In the genomic region with DNA sequence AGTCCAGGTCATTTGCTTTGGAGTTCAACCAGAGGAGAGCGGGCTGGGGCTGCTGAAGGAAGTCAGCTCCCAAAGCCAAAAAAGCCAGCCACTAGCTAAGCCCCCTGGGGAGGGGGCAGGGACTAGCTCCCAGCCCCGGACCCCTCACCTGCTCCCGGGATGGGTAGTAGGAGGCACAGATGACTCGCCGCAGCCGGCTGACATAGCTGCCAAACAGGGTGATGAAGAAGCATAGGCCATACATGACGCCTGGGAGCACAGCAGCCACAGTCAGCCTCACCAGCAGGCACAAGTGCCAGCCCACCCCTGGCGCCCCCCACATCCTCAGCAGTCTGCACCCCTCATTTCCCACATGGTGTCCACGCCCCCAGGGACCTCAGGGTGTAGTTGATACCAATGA, we compare ENCODE assay signal across 21 cellular contexts. TPM values are rescaled to one million over a fixed set of nuclear protein-coding genes. Genes with fewer than 3 reads are reported as not detected.
"Had no signal": no experiment of that assay in that cellular context is flagged by ENCODE, and none has a peak within 500 bp of the region (broad histone marks: within the 10 kb centered on the region; RNA-seq: fewer than 3 reads in every experiment).

No MANE protein-coding gene starts in this region.

- H3K36me3 ChIP-seq: gastroesophageal sphincter, heart right ventricle, neural progenitor cell, ovary, suprapubic skin, WERI-Rb-1 had no signal

- H3K4me3 ChIP-seq: gastroesophageal sphincter, heart right ventricle, neural progenitor cell, ovary, suprapubic skin had no signal

- H3K9me3 Mint-ChIP-seq: activated naive CD8-positive, alpha-beta T cell treated with anti-CD3 and anti-CD28 coated beads, Interleukin-2, amount 50 U/mL, for 24 hours; activated T-helper 17 cell treated with anti-CD3 and anti-CD28 coated beads, Interleukin-2, amount 50 U/mL, for 72 hours; naive B cell; neural progenitor cell; stimulated activated naive CD8-positive, alpha-beta T cell treated with anti-CD3 and anti-CD28 coated beads, Interleukin-15, Interleukin-2, amounts not matched to agents 100 ng/mL and 50 ng/mL, for 24 hours; type B pancreatic cell had no signal

- H3K4me3 Mint-ChIP-seq: activated naive CD8-positive, alpha-beta T cell treated with anti-CD3 and anti-CD28 coated beads, Interleukin-2, amount 50 U/mL, for 24 hours; activated T-helper 17 cell treated with anti-CD3 and anti-CD28 coated beads, Interleukin-2, amount 50 U/mL, for 72 hours; naive B cell; neural progenitor cell; stimulated activated naive CD8-positive, alpha-beta T cell treated with anti-CD3 and anti-CD28 coated beads, Interleukin-15, Interleukin-2, amounts not matched to agents 100 ng/mL and 50 ng/mL, for 24 hours; T-helper 17 cell; type B pancreatic cell had no signal

- DNase-seq: activated CD4-positive, alpha-beta T cell treated with anti-CD3 and anti-CD28 coated beads, Interleukin-2, amount 50 U/mL, for 48 hours; activated naive CD4-positive, alpha-beta T cell treated with Interleukin-2 at 50 U/mL for 16 hours; activated naive CD8-positive, alpha-beta T cell treated with anti-CD3 and anti-CD28 coated beads, Interleukin-2, amount 50 U/mL, for 24 hours; aorta; cerebellar nuclear complex; effector memory CD4-positive, alpha-beta T cell; heart right ventricle; mammary epithelial cell; naive B cell; ovary; T-helper 17 cell; WERI-Rb-1 had no signal

- H3K27ac Mint-ChIP-seq: activated naive CD8-positive, alpha-beta T cell treated with anti-CD3 and anti-CD28 coated beads, Interleukin-2, amount 50 U/mL, for 24 hours; activated T-helper 17 cell treated with anti-CD3 and anti-CD28 coated beads, Interleukin-2, amount 50 U/mL, for 72 hours; naive B cell; neural progenitor cell; stimulated activated naive CD8-positive, alpha-beta T cell treated with anti-CD3 and anti-CD28 coated beads, Interleukin-15, Interleukin-2, amounts not matched to agents 100 ng/mL and 50 ng/mL, for 24 hours; T-helper 17 cell; type B pancreatic cell had no signal

- H3K9ac ChIP-seq: neural progenitor cell had no signal

- H3K36me3 Mint-ChIP-seq: naive B cell, neural progenitor cell, type B pancreatic cell had no signal

- H3K27me3 ChIP-seq: gastroesophageal sphincter, heart right ventricle, neural progenitor cell, ovary, suprapubic skin had no signal

- ATAC-seq: gastroesophageal sphincter, heart right ventricle, left lobe of liver, sciatic nerve, T-helper 17 cell had no signal

- H3K4me1 ChIP-seq: gastroesophageal sphincter, neural progenitor cell had no signal

- H3K4me2 ChIP-seq: neural progenitor cell had no signal

- H3K27ac ChIP-seq: gastroesophageal sphincter, heart right ventricle, neural progenitor cell, ovary, suprapubic skin, WERI-Rb-1 had no signal

- H3K4me1 Mint-ChIP-seq: activated naive CD8-positive, alpha-beta T cell treated with anti-CD3 and anti-CD28 coated beads, Interleukin-2, amount 50 U/mL, for 24 hours; activated T-helper 17 cell treated with anti-CD3 and anti-CD28 coated beads, Interleukin-2, amount 50 U/mL, for 72 hours had no signal

- H2AFZ ChIP-seq: neural progenitor cell had no signal

- H3K9me3 ChIP-seq: gastroesophageal sphincter, heart right ventricle, ovary, suprapubic skin had no signal

RNA-seq across cellular contexts. Expression of gene DCST1, which starts 7.5 kb away (rescaled TPM):
- total RNA-seq: activated T-helper 17 cell treated with anti-CD3 and anti-CD28 coated beads, Interleukin-2, amount 50 U/mL, for 72 hours; gastroesophageal sphincter; heart right ventricle; mammary epithelial cell; pulmonary artery endothelial cell had no signal
- polyA plus RNA-seq: aorta, mammary epithelial cell had no signal

RNA-seq across cellular contexts. Expression of gene LENEP, which starts 32.8 kb away (rescaled TPM):
- total RNA-seq: aorta, gastroesophageal sphincter, heart right ventricle, left lobe of liver, ovary, sciatic nerve, T-helper 17 cell had no signal
- polyA plus RNA-seq: aorta, heart right ventricle, ovary had no signal
